Comparison of ENCODE assay signal across 18 cellular contexts in the genomic region with DNA sequence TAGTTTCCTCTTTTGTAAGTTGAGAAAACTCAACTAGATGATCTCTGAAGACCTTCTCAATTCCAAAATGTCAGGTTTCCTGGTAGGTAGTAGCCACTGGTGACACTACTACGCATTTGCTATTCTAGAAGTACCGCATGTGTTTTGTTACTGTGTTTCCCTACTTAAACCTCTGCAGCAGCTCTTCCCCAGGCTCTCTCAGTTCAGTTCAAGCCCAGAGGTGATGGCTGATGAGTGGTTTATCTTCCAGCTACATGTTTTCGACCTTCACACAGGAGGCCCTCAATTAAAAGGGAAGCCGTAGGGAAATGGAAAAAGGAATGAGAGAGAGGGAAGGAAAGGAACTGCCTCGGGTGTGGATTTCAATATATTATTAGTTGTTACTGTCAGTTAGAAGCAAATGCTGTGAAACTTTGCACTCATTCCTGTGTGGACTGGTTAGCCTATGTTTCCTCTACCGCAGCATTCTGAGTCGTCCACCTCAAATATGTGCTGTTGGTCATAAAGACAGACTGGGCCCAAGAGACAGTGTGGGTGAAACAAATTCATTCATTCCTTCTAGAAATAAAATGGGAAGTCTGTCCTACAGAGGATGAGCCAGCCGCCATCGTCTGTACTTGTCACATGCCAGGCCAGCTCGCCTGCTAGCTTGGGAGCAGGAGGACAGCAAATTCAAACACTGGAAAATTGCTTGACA.
DNase-seq lines count a peak whose midpoint lies in the region; ATAC-seq and TF ChIP-seq lines count a peak whose summit lies in the region.
"Had no signal": no experiment of that assay in that cellular context is flagged by ENCODE, and none has a peak within 500 bp of the region (broad histone marks: within the 10 kb centered on the region; RNA-seq: fewer than 3 reads in every experiment).

No MANE protein-coding gene starts in this region.

- H3K36me3 ChIP-seq in BJ (ENCODE audit: control insufficient read depth, insufficient read depth, low read length) = 0 out of 2 replicates have a peak, but pooled peaks cover 2% of the 10 kb centered on the region
- H3K36me3 ChIP-seq: upper lobe of right lung had no signal

- H3K4me3 ChIP-seq in BJ (ENCODE audit: low read depth, low read length) (no peak overlapping the region), fibroblast of mammary gland (ENCODE audit: control insufficient read depth, low read depth, low read length) (no peak overlapping the region)
- H3K4me3 ChIP-seq: PC-9, upper lobe of right lung had no signal

- POLR2A ChIA-PET in BJ (lab: Charles Lee) = no interaction called here

- TF ChIP-seq CTCF in BJ (IDR thresholded peaks at IDR 0.05; ENCODE audit: insufficient read depth, low read depth, low read length) (no peak), fibroblast of mammary gland (conservative IDR thresholded peaks at IDR 0.05; ENCODE audit: control insufficient read depth, insufficient read depth, low read depth, low read length) (no peak)

- DNase-seq in BJ (ENCODE audit: low read depth) (peak; percentile 33), M059J (ENCODE audit: low read depth) (peak; percentile 74), fibroblast of mammary gland (ENCODE audit: low read depth) (peak; percentile 85), myocyte (ENCODE audit: low read depth) (peak; percentile 67), occipital lobe (lab: John Stamatoyannopoulos, UW) (no peak)
- DNase-seq in stimulated activated naive CD8-positive, alpha-beta T cell treated with anti-CD3 and anti-CD28 coated beads, Interleukin-15, Interleukin-2, amounts not matched to agents 100 U/mL and 50 U/mL, for 24 hours = no peak
- no peak for DNase-seq in stimulated activated CD4-positive, alpha-beta T cell treated with anti-CD3 and anti-CD28 coated beads, Interleukin-12 subunit alpha, Interleukin-12 subunit beta, amount 100 ng/mL, for 4 hours
- DNase-seq: activated CD8-positive, alpha-beta memory T cell treated with anti-CD3 and anti-CD28 coated beads, Interleukin-2, amount 50 U/mL, for 48 hours; activated naive CD4-positive, alpha-beta T cell treated with anti-CD3 and anti-CD28 coated beads for 36 hours; C1 segment of cervical spinal cord; cerebellar nuclear complex; NCI-H1417 treated with DMSO at 0.1 percent for 48 hours; NCI-H446 treated with DMSO at 0.1 percent for 48 hours; PC-9; T-helper 1 cell; upper lobe of right lung had no signal

- CTCF ChIA-PET in BJ (lab: Yijun Ruan, JAX) = interaction anchor here (1.7 kb wide), 1 partner anchor 235 kb away, joined by 4 read pairs; no protein-coding TSS in a partner anchor

- no peaks in the 10 kb centered on the region for H3K27me3 ChIP-seq in BJ (ENCODE audit: control insufficient read depth, insufficient read depth, low read length)
- H3K27me3 ChIP-seq: upper lobe of right lung had no signal

- no peak for ATAC-seq in stimulated activated naive CD8-positive, alpha-beta T cell treated with anti-CD3 and anti-CD28 coated beads, Interleukin-15, Interleukin-2, amounts not matched to agents 100 U/mL and 50 U/mL, for 24 hours
- no peak for ATAC-seq in HG03095 (IDR thresholded peaks at IDR 0.05; ENCODE audit: unreplicated experiment)
- ATAC-seq: activated CD4-positive, CD25-positive, alpha-beta regulatory T cell treated with anti-CD3 and anti-CD28 coated beads, Interleukin-2, amount 50 U/mL, for 24 hours; upper lobe of right lung had no signal

Comparison
In these comparisons a context has a peak if more than half of its experiments do, and no peak if none do; other contexts are left out.
1. DNase-seq: peak in BJ (single experiment), M059J (single experiment), fibroblast of mammary gland (single experiment) and myocyte (single experiment); none in stimulated activated naive CD8-positive, alpha-beta T cell treated with anti-CD3 and anti-CD28 coated beads, Interleukin-15, Interleukin-2, amounts not matched to agents 100 U/mL and 50 U/mL, for 24 hours (single experiment), occipital lobe (single experiment) and stimulated activated CD4-positive, alpha-beta T cell treated with anti-CD3 and anti-CD28 coated beads, Interleukin-12 subunit alpha, Interleukin-12 subunit beta, amount 100 ng/mL, for 4 hours (single experiment).